In the genomic region with DNA sequence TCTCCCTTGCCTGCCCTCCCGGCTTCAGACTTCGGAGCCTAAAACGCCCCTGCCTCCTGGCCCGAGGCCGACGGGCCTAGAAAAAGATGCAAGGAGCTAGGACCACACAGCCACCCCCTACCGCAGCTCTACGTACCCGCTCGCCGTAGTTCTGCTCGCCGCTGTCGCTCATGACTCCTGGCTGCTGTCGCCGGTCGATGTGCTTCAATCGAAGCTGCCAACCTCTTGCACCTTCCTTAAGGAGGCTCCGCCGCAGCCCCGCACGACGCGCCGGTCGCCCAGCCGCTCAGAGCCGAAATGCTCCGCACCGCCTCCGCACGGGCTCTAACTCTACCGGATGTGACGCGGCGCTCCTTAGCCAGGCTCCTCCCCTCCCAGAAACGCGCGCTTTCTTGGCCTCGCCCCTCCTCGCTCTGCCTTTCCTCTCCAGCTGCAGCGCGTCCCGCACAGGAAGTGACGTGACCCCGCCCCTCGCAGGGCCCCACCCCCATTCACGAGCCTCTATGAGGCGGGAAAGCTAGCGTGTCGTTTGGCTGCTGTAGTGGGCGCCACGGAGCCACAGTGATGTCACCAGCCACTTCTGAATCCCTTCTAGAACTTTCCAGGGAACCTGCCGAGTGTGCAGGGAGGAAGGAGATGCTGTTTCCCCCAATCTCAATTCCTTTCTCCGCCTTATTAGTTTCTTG, we compare ENCODE assay signal across 1 cellular context.
TF ChIP-seq lines count a peak whose summit lies in the region.

Gene TRA2B (minus strand): TSS at position 326 of the 686 bp plus-strand sequence. CDS start 154 bp downstream, at position 172.

TF ChIP-seq in HepG2, 621 proteins besides CTCF, POLR2A, EP300 and RAD21 (continued from another document and continues in another):
- TF ChIP-seq, protein P1, sequence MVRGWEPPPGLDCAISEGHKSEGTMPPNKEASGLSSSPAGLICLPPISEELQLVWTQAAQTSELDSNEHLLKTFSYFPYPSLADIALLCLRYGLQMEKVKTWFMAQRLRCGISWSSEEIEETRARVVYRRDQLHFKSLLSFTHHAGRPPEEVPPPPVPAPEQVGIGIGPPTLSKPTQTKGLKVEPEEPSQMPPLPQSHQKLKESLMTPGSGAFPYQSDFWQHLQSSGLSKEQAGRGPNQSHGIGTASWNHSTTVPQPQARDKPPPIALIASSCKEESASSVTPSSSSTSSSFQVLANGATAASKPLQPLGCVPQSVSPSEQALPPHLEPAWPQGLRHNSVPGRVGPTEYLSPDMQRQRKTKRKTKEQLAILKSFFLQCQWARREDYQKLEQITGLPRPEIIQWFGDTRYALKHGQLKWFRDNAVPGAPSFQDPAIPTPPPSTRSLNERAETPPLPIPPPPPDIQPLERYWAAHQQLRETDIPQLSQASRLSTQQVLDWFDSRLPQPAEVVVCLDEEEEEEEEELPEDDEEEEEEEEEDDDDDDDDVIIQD (CRISPR knock-in tag; IDR thresholded peaks at IDR 0.05; ENCODE audit: low read depth) = peak; percentile 48
- TF ChIP-seq ZNF253 (CRISPR knock-in tag; IDR thresholded peaks at IDR 0.05; ENCODE audit: borderline replicate concordance) = no peak
- TF ChIP-seq ZNF318 (CRISPR knock-in tag; IDR thresholded peaks at IDR 0.05) = no peak; the same call in 1 of the 2 replicates
- no peak for TF ChIP-seq NR3C1 (CRISPR knock-in tag; IDR thresholded peaks at IDR 0.05)
- TF ChIP-seq DNMT3B (CRISPR knock-in tag; conservative IDR thresholded peaks at IDR 0.05) = peak; percentile 79; the same call in 1 of the 2 replicates
- peak; percentile 77 for TF ChIP-seq ZNF776 (CRISPR knock-in tag; IDR thresholded peaks at IDR 0.05)
- TF ChIP-seq HCFC1 (IDR thresholded peaks at IDR 0.05; ENCODE audit: low read depth, low read length) = no peak
- no peak for TF ChIP-seq AGO1 (IDR thresholded peaks at IDR 0.05; ENCODE audit: low read depth, low read length, poor library complexity, severe bottlenecking)
- TF ChIP-seq ZNF232 (CRISPR knock-in tag; IDR thresholded peaks at IDR 0.05; ENCODE audit: borderline replicate concordance) = peak; percentile 97
- TF ChIP-seq ATRX (CRISPR knock-in tag; IDR thresholded peaks at IDR 0.05; ENCODE audit: borderline replicate concordance) = no peak
- TF ChIP-seq, protein P2, sequence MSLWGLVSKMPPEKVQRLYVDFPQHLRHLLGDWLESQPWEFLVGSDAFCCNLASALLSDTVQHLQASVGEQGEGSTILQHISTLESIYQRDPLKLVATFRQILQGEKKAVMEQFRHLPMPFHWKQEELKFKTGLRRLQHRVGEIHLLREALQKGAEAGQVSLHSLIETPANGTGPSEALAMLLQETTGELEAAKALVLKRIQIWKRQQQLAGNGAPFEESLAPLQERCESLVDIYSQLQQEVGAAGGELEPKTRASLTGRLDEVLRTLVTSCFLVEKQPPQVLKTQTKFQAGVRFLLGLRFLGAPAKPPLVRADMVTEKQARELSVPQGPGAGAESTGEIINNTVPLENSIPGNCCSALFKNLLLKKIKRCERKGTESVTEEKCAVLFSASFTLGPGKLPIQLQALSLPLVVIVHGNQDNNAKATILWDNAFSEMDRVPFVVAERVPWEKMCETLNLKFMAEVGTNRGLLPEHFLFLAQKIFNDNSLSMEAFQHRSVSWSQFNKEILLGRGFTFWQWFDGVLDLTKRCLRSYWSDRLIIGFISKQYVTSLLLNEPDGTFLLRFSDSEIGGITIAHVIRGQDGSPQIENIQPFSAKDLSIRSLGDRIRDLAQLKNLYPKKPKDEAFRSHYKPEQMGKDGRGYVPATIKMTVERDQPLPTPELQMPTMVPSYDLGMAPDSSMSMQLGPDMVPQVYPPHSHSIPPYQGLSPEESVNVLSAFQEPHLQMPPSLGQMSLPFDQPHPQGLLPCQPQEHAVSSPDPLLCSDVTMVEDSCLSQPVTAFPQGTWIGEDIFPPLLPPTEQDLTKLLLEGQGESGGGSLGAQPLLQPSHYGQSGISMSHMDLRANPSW (CRISPR knock-in tag; IDR thresholded peaks at IDR 0.05; ENCODE audit: borderline replicate concordance) = no peak; the same call in 1 of the 2 replicates
- TF ChIP-seq, protein P3, sequence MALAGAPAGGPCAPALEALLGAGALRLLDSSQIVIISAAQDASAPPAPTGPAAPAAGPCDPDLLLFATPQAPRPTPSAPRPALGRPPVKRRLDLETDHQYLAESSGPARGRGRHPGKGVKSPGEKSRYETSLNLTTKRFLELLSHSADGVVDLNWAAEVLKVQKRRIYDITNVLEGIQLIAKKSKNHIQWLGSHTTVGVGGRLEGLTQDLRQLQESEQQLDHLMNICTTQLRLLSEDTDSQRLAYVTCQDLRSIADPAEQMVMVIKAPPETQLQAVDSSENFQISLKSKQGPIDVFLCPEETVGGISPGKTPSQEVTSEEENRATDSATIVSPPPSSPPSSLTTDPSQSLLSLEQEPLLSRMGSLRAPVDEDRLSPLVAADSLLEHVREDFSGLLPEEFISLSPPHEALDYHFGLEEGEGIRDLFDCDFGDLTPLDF (CRISPR knock-in tag; IDR thresholded peaks at IDR 0.05) = peak; percentile 97
- peak; percentile 88; the same call in 1 of the 2 replicates for TF ChIP-seq ZNF333 (CRISPR knock-in tag; IDR thresholded peaks at IDR 0.05; ENCODE audit: borderline replicate concordance)
- TF ChIP-seq ISL2 (CRISPR knock-in tag; IDR thresholded peaks at IDR 0.05) = peak; percentile 73
- peak; percentile 95 for TF ChIP-seq DR1 (CRISPR knock-in tag; IDR thresholded peaks at IDR 0.05)
- TF ChIP-seq, protein P4, sequence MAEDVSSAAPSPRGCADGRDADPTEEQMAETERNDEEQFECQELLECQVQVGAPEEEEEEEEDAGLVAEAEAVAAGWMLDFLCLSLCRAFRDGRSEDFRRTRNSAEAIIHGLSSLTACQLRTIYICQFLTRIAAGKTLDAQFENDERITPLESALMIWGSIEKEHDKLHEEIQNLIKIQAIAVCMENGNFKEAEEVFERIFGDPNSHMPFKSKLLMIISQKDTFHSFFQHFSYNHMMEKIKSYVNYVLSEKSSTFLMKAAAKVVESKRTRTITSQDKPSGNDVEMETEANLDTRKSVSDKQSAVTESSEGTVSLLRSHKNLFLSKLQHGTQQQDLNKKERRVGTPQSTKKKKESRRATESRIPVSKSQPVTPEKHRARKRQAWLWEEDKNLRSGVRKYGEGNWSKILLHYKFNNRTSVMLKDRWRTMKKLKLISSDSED (CRISPR knock-in tag; IDR thresholded peaks at IDR 0.05) = no peak
- TF ChIP-seq PRPF4 (IDR thresholded peaks at IDR 0.05; ENCODE audit: low read depth, low read length, poor library complexity, severe bottlenecking) = no peak
- TF ChIP-seq MED8 (CRISPR knock-in tag; IDR thresholded peaks at IDR 0.05; ENCODE audit: insufficient replicate concordance) = peak; percentile 62
- no peak for TF ChIP-seq HNRNPK (IDR thresholded peaks at IDR 0.05; ENCODE audit: low read depth, low read length, poor library complexity, severe bottlenecking)
- TF ChIP-seq ATM (IDR thresholded peaks at IDR 0.05; ENCODE audit: borderline replicate concordance) = no peak
- TF ChIP-seq TIGD3 (CRISPR knock-in tag; IDR thresholded peaks at IDR 0.05; ENCODE audit: borderline replicate concordance) = no peak
- no peak; the same call in none of the 2 replicates for TF ChIP-seq ZNF543 (CRISPR knock-in tag; IDR thresholded peaks at IDR 0.05)
- no peak; the same call in 1 of the 2 replicates for TF ChIP-seq AKAP8 (CRISPR knock-in tag; IDR thresholded peaks at IDR 0.05)
- TF ChIP-seq CBX2 (IDR thresholded peaks at IDR 0.05; ENCODE audit: low read depth, low read length) = no peak
- TF ChIP-seq CBX2 (CRISPR knock-in tag; IDR thresholded peaks at IDR 0.05; ENCODE audit: low read depth) = no peak
- TF ChIP-seq ZNF615 (CRISPR knock-in tag; IDR thresholded peaks at IDR 0.05; ENCODE audit: borderline replicate concordance) = no peak; the same call in none of the 2 replicates
- TF ChIP-seq CENPX (CRISPR knock-in tag; IDR thresholded peaks at IDR 0.05) = no peak
- peak; percentile 55; the same call in 1 of the 2 replicates for TF ChIP-seq SOX5 (CRISPR knock-in tag; IDR thresholded peaks at IDR 0.05; ENCODE audit: borderline replicate concordance)
- 0 out of 2 replicates have a peak, but pooled peaks have one; percentile 14 for TF ChIP-seq ZKSCAN8 (CRISPR knock-in tag; IDR thresholded peaks at IDR 0.05; ENCODE audit: borderline replicate concordance)
- TF ChIP-seq KDM3A (CRISPR knock-in tag; IDR thresholded peaks at IDR 0.05; ENCODE audit: low read depth) = peak; percentile 73
- peak; percentile 72; the same call in 1 of the 2 replicates for TF ChIP-seq GFI1 (CRISPR knock-in tag; IDR thresholded peaks at IDR 0.05; ENCODE audit: borderline replicate concordance)
- TF ChIP-seq TOPORS (CRISPR knock-in tag; IDR thresholded peaks at IDR 0.05) = peak; percentile 91; the same call in 1 of the 2 replicates
- TF ChIP-seq ZBTB7A (CRISPR knock-in tag; IDR thresholded peaks at IDR 0.05) = no peak
- TF ChIP-seq, protein P5, sequence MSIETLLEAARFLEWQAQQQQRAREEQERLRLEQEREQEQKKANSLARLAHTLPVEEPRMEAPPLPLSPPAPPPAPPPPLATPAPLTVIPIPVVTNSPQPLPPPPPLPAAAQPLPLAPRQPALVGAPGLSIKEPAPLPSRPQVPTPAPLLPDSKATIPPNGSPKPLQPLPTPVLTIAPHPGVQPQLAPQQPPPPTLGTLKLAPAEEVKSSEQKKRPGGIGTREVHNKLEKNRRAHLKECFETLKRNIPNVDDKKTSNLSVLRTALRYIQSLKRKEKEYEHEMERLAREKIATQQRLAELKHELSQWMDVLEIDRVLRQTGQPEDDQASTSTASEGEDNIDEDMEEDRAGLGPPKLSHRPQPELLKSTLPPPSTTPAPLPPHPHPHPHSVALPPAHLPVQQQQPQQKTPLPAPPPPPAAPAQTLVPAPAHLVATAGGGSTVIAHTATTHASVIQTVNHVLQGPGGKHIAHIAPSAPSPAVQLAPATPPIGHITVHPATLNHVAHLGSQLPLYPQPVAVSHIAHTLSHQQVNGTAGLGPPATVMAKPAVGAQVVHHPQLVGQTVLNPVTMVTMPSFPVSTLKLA (IDR thresholded peaks at IDR 0.05) = 0 out of 2 replicates have a peak, but pooled peaks have one; percentile 5
- peak; percentile 93 for TF ChIP-seq TMF1 (CRISPR knock-in tag; IDR thresholded peaks at IDR 0.05; ENCODE audit: low read depth)
- TF ChIP-seq NR2C2 (CRISPR knock-in tag; IDR thresholded peaks at IDR 0.05; ENCODE audit: borderline replicate concordance) = no peak; the same call in 1 of the 2 replicates
- TF ChIP-seq ZNF160 (CRISPR knock-in tag; IDR thresholded peaks at IDR 0.05) = peak; percentile 87; the same call in 1 of the 2 replicates
- TF ChIP-seq, protein P6, sequence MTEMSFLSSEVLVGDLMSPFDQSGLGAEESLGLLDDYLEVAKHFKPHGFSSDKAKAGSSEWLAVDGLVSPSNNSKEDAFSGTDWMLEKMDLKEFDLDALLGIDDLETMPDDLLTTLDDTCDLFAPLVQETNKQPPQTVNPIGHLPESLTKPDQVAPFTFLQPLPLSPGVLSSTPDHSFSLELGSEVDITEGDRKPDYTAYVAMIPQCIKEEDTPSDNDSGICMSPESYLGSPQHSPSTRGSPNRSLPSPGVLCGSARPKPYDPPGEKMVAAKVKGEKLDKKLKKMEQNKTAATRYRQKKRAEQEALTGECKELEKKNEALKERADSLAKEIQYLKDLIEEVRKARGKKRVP (CRISPR knock-in tag; IDR thresholded peaks at IDR 0.05) = no peak; a peak in 2 of 4 replicates
- TF ChIP-seq ATF1 (CRISPR knock-in tag; IDR thresholded peaks at IDR 0.05) = peak; percentile 92
